ENCODE assay signal across 32 cellular contexts in the genomic region with DNA sequence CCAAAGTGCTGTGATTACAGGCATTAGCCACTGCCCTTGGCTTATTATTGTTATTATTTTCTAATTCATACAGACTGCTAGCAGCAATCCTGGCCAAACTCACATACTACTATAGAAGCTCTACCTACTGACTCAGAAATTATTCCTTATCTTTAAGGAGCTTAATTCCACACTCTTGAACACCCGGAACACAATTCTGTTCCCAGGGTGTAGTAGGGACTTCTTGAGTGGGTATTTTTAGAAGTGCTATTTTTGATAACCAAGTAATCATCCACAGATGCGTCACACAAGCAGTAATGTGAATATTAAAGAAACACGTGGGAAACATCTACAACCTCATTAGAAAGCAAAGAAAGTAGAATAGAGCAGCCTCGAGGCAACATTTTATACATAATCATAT.
DNase-seq lines count a peak whose midpoint lies in the region; ATAC-seq, FAIRE-seq and TF ChIP-seq lines count a peak whose summit lies in the region.
"Had no signal": no experiment of that assay in that cellular context is flagged by ENCODE, and none has a peak within 500 bp of the region (broad histone marks: within the 10 kb centered on the region; RNA-seq: fewer than 3 reads in every experiment).

No MANE protein-coding gene starts in this region.

- no peaks in the 10 kb centered on the region for H3K36me3 ChIP-seq in neutrophil
- H3K36me3 ChIP-seq: BLaER1, cardiac muscle cell, esophagus muscularis mucosa had no signal

- H3K4me1 ChIP-seq in A549, result peaks cover 15% of the 10 kb centered on the region
- peaks cover 5 to 9% of the 10 kb centered on the region in 2 experiments for H3K4me1 ChIP-seq in neutrophil (ENCODE audit: control insufficient read depth in 1 of 2, insufficient read depth in 1 of 2, low read depth in 1 of 2, low read length in 1 of 2)
- H3K4me1 ChIP-seq: BLaER1, esophagus muscularis mucosa, testis had no signal

- no peak for DNase-seq in A549 (ENCODE audit: low read depth in 1 of 2, low spot score in 1 of 2)
- DNase-seq in HFFc6, result peak; percentile 22
- peak; percentile 10 for DNase-seq in fibroblast of pulmonary artery (ENCODE audit: low read depth)
- no peak for DNase-seq in NCI-H526 (lab: John Stamatoyannopoulos, UW)
- DNase-seq in activated CD4-positive, CD25-positive, alpha-beta regulatory T cell (lab: John Stamatoyannopoulos, UW), result no peak
- DNase-seq in endothelial cell (ENCODE audit: low spot score), result no peak
- no peak for DNase-seq in dedifferentiated amniotic fluid mesenchymal stem cell (ENCODE audit: extremely low spot score)
- DNase-seq: activated B cell treated with CpG ODN at 0.5 μM for 24 hours; activated CD4-positive, alpha-beta T cell treated with anti-CD3 and anti-CD28 coated beads, Interleukin-2, amount 50 U/mL, for 4 hours; activated naive CD4-positive, alpha-beta T cell treated with anti-CD3 and anti-CD28 coated beads, Interleukin-2, amount 10 ng/mL, durations not matched to agents 7 days and 5 days; activated T-cell treated with anti-CD3 and anti-CD28 coated beads, Interleukin-2, amount 50 U/mL, for 72 hours; amygdala; endodermal cell; NCI-H1048; NCI-H1694 treated with DMSO at 0.1 percent for 48 hours; NCI-H524 treated with DMSO at 0.1 percent for 48 hours; NK-92 treated with Interleukin-12 subunit alpha and Interleukin-12 subunit beta, amount 100 ng/mL, for 24 hours; SIG-M5; stimulated activated naive CD8-positive, alpha-beta T cell treated with anti-CD3 and anti-CD28 coated beads, Interleukin-15, Interleukin-2, amounts not matched to agents 100 U/mL and 50 U/mL, for 24 hours; T-cell; testis had no signal

- no peak overlapping the region for H3K4me3 ChIP-seq in A549
- no peak overlapping the region for H3K4me3 ChIP-seq in fibroblast of pulmonary artery (replicated peaks; ENCODE audit: low read depth, low read length)
- H3K4me3 ChIP-seq in neutrophil (ENCODE audit: low read depth in 1 of 2, low read length in 1 of 2), result no peak overlapping the region
- H3K4me3 ChIP-seq: BLaER1, cardiac muscle cell, esophagus muscularis mucosa, testis had no signal

- CTCF ChIA-PET in A549 (lab: Yijun Ruan, JAX), result no interaction called here

- H3K9me3 Mint-ChIP-seq in HFFc6 (no peaks in the 10 kb centered on the region), endothelial cell (ENCODE audit: unreplicated experiment) (no peaks in the 10 kb centered on the region)
- H3K9me3 Mint-ChIP-seq: endodermal cell had no signal

- FAIRE-seq in A549 (lab: Jason Lieb, UNC), result peak; percentile 32
- FAIRE-seq: A204.1, G401.6, H1 had no signal

- TF ChIP-seq POLR2A in A549 (IDR thresholded peaks at IDR 0.05; ENCODE audit: low read length), result no peak

- no peak for TF ChIP-seq CTCF in A549 (IDR thresholded peaks at IDR 0.05)
- TF ChIP-seq CTCF in HFFc6 (IDR thresholded peaks at IDR 0.05), result no peak
- TF ChIP-seq CTCF in fibroblast of pulmonary artery (IDR thresholded peaks at IDR 0.05; ENCODE audit: low read length, missing control alignments), result no peak
- no peak for TF ChIP-seq CTCF in neutrophil (IDR thresholded peaks at IDR 0.05)
- no peak for TF ChIP-seq CTCF in endothelial cell (IDR thresholded peaks at IDR 0.05; ENCODE audit: unreplicated experiment)

- H3K4me1 Mint-ChIP-seq in HFFc6 (ENCODE audit: low read depth) (peaks cover 24% of the 10 kb centered on the region), endothelial cell (ENCODE audit: unreplicated experiment) (no peaks in the 10 kb centered on the region)
- H3K4me1 Mint-ChIP-seq: activated B cell treated with CpG ODN at 0.5 μM for 24 hours; activated naive CD4-positive, alpha-beta T cell treated with anti-CD3 and anti-CD28 coated beads, Interleukin-2, amount 10 ng/mL, durations not matched to agents 7 days and 5 days; endodermal cell; memory B cell; neural crest cell; T-cell had no signal

- TF ChIP-seq EP300 in A549 (IDR thresholded peaks at IDR 0.05), result no peak

- H3K9me3 ChIP-seq in A549 (no peaks in the 10 kb centered on the region), neutrophil (no peaks in the 10 kb centered on the region)
- H3K9me3 ChIP-seq: BLaER1, esophagus muscularis mucosa, testis had no signal

- H3K4me2 ChIP-seq in A549, result no peak overlapping the region
- H3K4me2 ChIP-seq: BLaER1 had no signal

- WGBS in A549 (ENCODE audit: missing lambda C conversion rate), result 68% methylated on average over 4 of the region's 4 CpGs

- H3K4me3 Mint-ChIP-seq in HFFc6 (no peak overlapping the region), endothelial cell (ENCODE audit: unreplicated experiment) (no peak overlapping the region)
- H3K4me3 Mint-ChIP-seq: activated B cell treated with CpG ODN at 0.5 μM for 24 hours; activated naive CD4-positive, alpha-beta T cell treated with anti-CD3 and anti-CD28 coated beads, Interleukin-2, amount 10 ng/mL, durations not matched to agents 7 days and 5 days; activated T-cell treated with anti-CD3 and anti-CD28 coated beads, Interleukin-2, amount 50 U/mL, for 72 hours; dendritic cell treated with granulocyte-macrophage colony-stimulating factor and Interleukin-4, amounts not matched to agents 40 ng/mL and 50 ng/mL, for 4 days; endodermal cell; IgD-negative memory B cell; memory B cell; neural crest cell; T-cell had no signal

- H3K36me3 Mint-ChIP-seq in HFFc6 (ENCODE audit: low read depth), result no peaks in the 10 kb centered on the region
- H3K36me3 Mint-ChIP-seq in endothelial cell (ENCODE audit: low read depth, unreplicated experiment), result no peaks in the 10 kb centered on the region
- H3K36me3 Mint-ChIP-seq: activated naive CD4-positive, alpha-beta T cell treated with anti-CD3 and anti-CD28 coated beads, Interleukin-2, amount 10 ng/mL, durations not matched to agents 7 days and 5 days; memory B cell; T-cell had no signal

- POLR2A ChIA-PET in A549 (lab: Yijun Ruan, JAX), result no interaction called here

- no peaks in the 10 kb centered on the region; the same call in 1 of the 2 replicates for H3K27me3 Mint-ChIP-seq in HFFc6 (ENCODE audit: insufficient read depth)
- H3K27me3 Mint-ChIP-seq in endothelial cell (ENCODE audit: unreplicated experiment), result no peaks in the 10 kb centered on the region
- H3K27me3 Mint-ChIP-seq: activated B cell treated with CpG ODN at 0.5 μM for 24 hours; activated naive CD4-positive, alpha-beta T cell treated with anti-CD3 and anti-CD28 coated beads, Interleukin-2, amount 10 ng/mL, durations not matched to agents 7 days and 5 days; dendritic cell treated with granulocyte-macrophage colony-stimulating factor and Interleukin-4, amounts not matched to agents 40 ng/mL and 50 ng/mL, for 4 days; IgD-negative memory B cell; memory B cell; T-cell had no signal

- H3K27me3 ChIP-seq in neutrophil, result no peaks in the 10 kb centered on the region
- H3K27me3 ChIP-seq: BLaER1, cardiac muscle cell, esophagus muscularis mucosa, testis had no signal

- TF ChIP-seq RAD21 in A549 (conservative IDR thresholded peaks at IDR 0.05 in 1 of 2, IDR thresholded peaks at IDR 0.05 in 1 of 2), result no peak

- H3K27ac ChIP-seq in A549 (no peak overlapping the region), neutrophil (peak overlapping the region; percentile 69)
- H3K27ac ChIP-seq: BLaER1, cardiac muscle cell, esophagus muscularis mucosa, testis had no signal

- no peak for ATAC-seq in A549
- ATAC-seq: activated T-cell treated with anti-CD3 and anti-CD28 coated beads, Interleukin-2, amount 50 U/mL, for 72 hours; stimulated activated naive CD8-positive, alpha-beta T cell treated with anti-CD3 and anti-CD28 coated beads, Interleukin-15, Interleukin-2, amounts not matched to agents 100 U/mL and 50 U/mL, for 24 hours; T-cell had no signal

- no peak overlapping the region for H3K27ac Mint-ChIP-seq in HFFc6
- H3K27ac Mint-ChIP-seq in endothelial cell (ENCODE audit: unreplicated experiment), result no peak overlapping the region
- H3K27ac Mint-ChIP-seq: activated B cell treated with CpG ODN at 0.5 μM for 24 hours; activated naive CD4-positive, alpha-beta T cell treated with anti-CD3 and anti-CD28 coated beads, Interleukin-2, amount 10 ng/mL, durations not matched to agents 7 days and 5 days; activated T-cell treated with anti-CD3 and anti-CD28 coated beads, Interleukin-2, amount 50 U/mL, for 72 hours; dendritic cell treated with granulocyte-macrophage colony-stimulating factor and Interleukin-4, amounts not matched to agents 40 ng/mL and 50 ng/mL, for 4 days; endodermal cell; IgD-negative memory B cell; memory B cell; T-cell had no signal

TF ChIP-seq in A549, 52 proteins besides CTCF, POLR2A, EP300 and RAD21:
- TF ChIP-seq TFCP2L1 (CRISPR knock-in tag; IDR thresholded peaks at IDR 0.05) (no peak), CBX2 (IDR thresholded peaks at IDR 0.05; ENCODE audit: borderline replicate concordance, low read depth) (no peak), FOSL2 (IDR thresholded peaks at IDR 0.05) (no peak), FOSL2 (CRISPR knock-in tag; IDR thresholded peaks at IDR 0.05) (no peak), NPAS2 (CRISPR knock-in tag; IDR thresholded peaks at IDR 0.05; ENCODE audit: borderline replicate concordance) (no peak), ZFP36 (IDR thresholded peaks at IDR 0.05; ENCODE audit: borderline replicate concordance, partially characterized antibody) (no peak), NR3C1 (IDR thresholded peaks at IDR 0.05) (no peak), JUN (IDR thresholded peaks at IDR 0.05) (no peak), CHD2 (IDR thresholded peaks at IDR 0.05; ENCODE audit: low read length, partially characterized antibody) (no peak)
- TF ChIP-seq, protein P1, sequence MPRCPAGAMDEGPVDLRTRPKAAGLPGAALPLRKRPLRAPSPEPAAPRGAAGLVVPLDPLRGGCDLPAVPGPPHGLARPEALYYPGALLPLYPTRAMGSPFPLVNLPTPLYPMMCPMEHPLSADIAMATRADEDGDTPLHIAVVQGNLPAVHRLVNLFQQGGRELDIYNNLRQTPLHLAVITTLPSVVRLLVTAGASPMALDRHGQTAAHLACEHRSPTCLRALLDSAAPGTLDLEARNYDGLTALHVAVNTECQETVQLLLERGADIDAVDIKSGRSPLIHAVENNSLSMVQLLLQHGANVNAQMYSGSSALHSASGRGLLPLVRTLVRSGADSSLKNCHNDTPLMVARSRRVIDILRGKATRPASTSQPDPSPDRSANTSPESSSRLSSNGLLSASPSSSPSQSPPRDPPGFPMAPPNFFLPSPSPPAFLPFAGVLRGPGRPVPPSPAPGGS (IDR thresholded peaks at IDR 0.05), result no peak

Comparison
In these comparisons a context has a peak if more than half of its experiments do, and no peak if none do; other contexts are left out.
1. DNase-seq: peak in HFFc6 (single experiment) and fibroblast of pulmonary artery (single experiment); none in A549 (0 of 2), NCI-H526 (0 of 2), activated CD4-positive, CD25-positive, alpha-beta regulatory T cell (0 of 4), endothelial cell (single experiment) and dedifferentiated amniotic fluid mesenchymal stem cell (single experiment).